Comparison of ENCODE assay signal across 9 cellular contexts in genomic region chr12:63669936-63670335, GRCh38. TPM values are rescaled to one million over a fixed set of nuclear protein-coding genes. Genes with fewer than 3 reads are reported as not detected.
DNase-seq lines count a peak whose midpoint lies in the region; ATAC-seq and TF ChIP-seq lines count a peak whose summit lies in the region.
"Not testable (repeated sequence)": the region's sequence is repeated elsewhere in the genome, so short reads cannot be mapped to it uniquely, and the experiment has no call there.
"Had no signal": no experiment of that assay in that cellular context is flagged by ENCODE, and none has a peak within 500 bp of the region (broad histone marks: within the 10 kb centered on the region; RNA-seq: fewer than 3 reads in every experiment).

No MANE protein-coding gene starts in this region.

- not testable (repeated sequence) for H3K27me3 ChIP-seq in BJ (ENCODE audit: control insufficient read depth, insufficient read depth, low read length); H9 (ENCODE audit: insufficient read depth, low read length); left ventricle myocardium inferior (ENCODE audit: low read depth)

- not testable (repeated sequence) for H3K56ac ChIP-seq in H9 (ENCODE audit: insufficient read length, low read depth, low read length)

- H3K79me2 ChIP-seq in H9 (ENCODE audit: insufficient read depth, low read length): not testable (repeated sequence)

- DNase-seq in BJ (ENCODE audit: low read depth): peak; percentile 6
- not testable (repeated sequence) for DNase-seq in H9; activated T-helper 2 cell treated with anti-CD3 and anti-CD28 coated beads, Interferon-gamma antibody, Interleukin-2, Interleukin-4, amounts not matched to agents 10 μg/mL and 5 μg/mL and 100 μg/mL, durations not matched to agents 14 hours and 24 hours and 36 hours (ENCODE audit: low spot score); left ventricle myocardium inferior; stimulated activated naive CD8-positive, alpha-beta T cell treated with anti-CD3 and anti-CD28 coated beads, Interleukin-15, amount 100 ng/mL, for 72 hours

- H3K9me3 ChIP-seq in H9 (ENCODE audit: control insufficient read depth, low read depth, low read length); left ventricle myocardium inferior (replicated peaks): not testable (repeated sequence)

- CTCF ChIA-PET in BJ (lab: Yijun Ruan, JAX): not testable (repeated sequence)

- ATAC-seq in stimulated activated naive CD8-positive, alpha-beta T cell treated with anti-CD3 and anti-CD28 coated beads, Interleukin-15, amount 100 ng/mL, for 72 hours: not testable (repeated sequence)

- H3K9ac ChIP-seq in H9 (ENCODE audit: extremely low read depth, insufficient read length, low read length): not testable (repeated sequence)

- H3K4me1 Mint-ChIP-seq in H9: peaks cover 14 to 16% of the 10 kb centered on the region in 2 experiments
- H3K4me1 Mint-ChIP-seq in activated T-helper 2 cell treated with anti-CD3 and anti-CD28 coated beads, Interferon-gamma antibody, Interleukin-2, Interleukin-4, amounts not matched to agents 10 μg/mL and 5 μg/mL and 100 μg/mL, durations not matched to agents 14 hours and 24 hours and 36 hours (ENCODE audit: low read depth): peaks cover 10% of the 10 kb centered on the region
- peaks cover 40% of the 10 kb centered on the region for H3K4me1 Mint-ChIP-seq in brain
- peaks cover 14% of the 10 kb centered on the region for H3K4me1 Mint-ChIP-seq in nephron
- peaks cover 31% of the 10 kb centered on the region for H3K4me1 Mint-ChIP-seq in stimulated activated naive CD8-positive, alpha-beta T cell treated with anti-CD3 and anti-CD28 coated beads, Interleukin-15, amount 100 ng/mL, for 72 hours

- H3K4me3 ChIP-seq in BJ (ENCODE audit: low read depth, low read length); left ventricle myocardium inferior: not testable (repeated sequence)

- H3K27me3 Mint-ChIP-seq in H9 (ENCODE audit: low read depth): peaks cover 30% of the 10 kb centered on the region
- H3K27me3 Mint-ChIP-seq in activated T-helper 2 cell treated with anti-CD3 and anti-CD28 coated beads, Interferon-gamma antibody, Interleukin-2, Interleukin-4, amounts not matched to agents 10 μg/mL and 5 μg/mL and 100 μg/mL, durations not matched to agents 14 hours and 24 hours and 36 hours (ENCODE audit: low read depth): peaks cover 34% of the 10 kb centered on the region
- not testable (repeated sequence) for H3K27me3 Mint-ChIP-seq in brain
- H3K27me3 Mint-ChIP-seq in nephron (ENCODE audit: low read depth): peaks cover 20% of the 10 kb centered on the region
- peaks cover 32% of the 10 kb centered on the region for H3K27me3 Mint-ChIP-seq in stimulated activated naive CD8-positive, alpha-beta T cell treated with anti-CD3 and anti-CD28 coated beads, Interleukin-15, amount 100 ng/mL, for 72 hours

- H3K4me1 ChIP-seq in H9 (ENCODE audit: insufficient read depth, low read length): not testable (repeated sequence)
- peaks cover 18% of the 10 kb centered on the region for H3K4me1 ChIP-seq in left ventricle myocardium inferior

- H2BK12ac ChIP-seq in H9 (ENCODE audit: insufficient read length, low read depth, low read length): not testable (repeated sequence)

- H2AFZ ChIP-seq in H9 (ENCODE audit: low read length): not testable (repeated sequence)

- not testable (repeated sequence) for H3K27ac ChIP-seq in H9 (ENCODE audit: insufficient read length, low read depth, low read length)
- H3K27ac ChIP-seq in VCaP (peak overlapping the region; percentile 96), left ventricle myocardium inferior (replicated peaks) (peak overlapping the region; percentile 97)

- not testable (repeated sequence) for H2BK15ac ChIP-seq in H9 (ENCODE audit: low read depth, low read length)

- not testable (repeated sequence) for H3K4ac ChIP-seq in H9 (ENCODE audit: low read depth, low read length)

- intact Hi-C loops in activated T-helper 2 cell treated with anti-CD3 and anti-CD28 coated beads, Interferon-gamma antibody, Interleukin-2, Interleukin-4, amounts not matched to agents 10 μg/mL and 5 μg/mL and 100 μg/mL, durations not matched to agents 14 hours and 24 hours and 36 hours (cut with micrococcal nuclease): loop anchor here (5.0 kb wide), 2 partner anchors 132 to 587 kb away; no protein-coding TSS in a partner anchor
- intact Hi-C loops in left ventricle myocardium inferior (cut with micrococcal nuclease): not testable (repeated sequence)

- H2BK120ac ChIP-seq in H9 (ENCODE audit: low read depth, low read length, poor library complexity, severe bottlenecking): not testable (repeated sequence)

- not testable (repeated sequence) for H3K14ac ChIP-seq in H9 (ENCODE audit: insufficient read depth, low read length)

- not testable (repeated sequence) for H3K18ac ChIP-seq in H9 (ENCODE audit: insufficient read length, low read depth, low read length)

- H3K36me3 ChIP-seq in BJ (ENCODE audit: control insufficient read depth, insufficient read depth, low read length); left ventricle myocardium inferior: not testable (repeated sequence)

- H3K23me2 ChIP-seq in H9 (ENCODE audit: insufficient read length, low read depth, low read length, poor library complexity, severe bottlenecking): not testable (repeated sequence)

- not testable (repeated sequence) for H3K27ac Mint-ChIP-seq in H9; activated T-helper 2 cell treated with anti-CD3 and anti-CD28 coated beads, Interferon-gamma antibody, Interleukin-2, Interleukin-4, amounts not matched to agents 10 μg/mL and 5 μg/mL and 100 μg/mL, durations not matched to agents 14 hours and 24 hours and 36 hours; stimulated activated naive CD8-positive, alpha-beta T cell treated with anti-CD3 and anti-CD28 coated beads, Interleukin-15, amount 100 ng/mL, for 72 hours
- H3K27ac Mint-ChIP-seq in brain (peak overlapping the region in 4 of 5 experiments; percentile 3 to 68 (median 9)), nephron (peak overlapping the region in 1 of 3 experiments; percentile 16)

- not testable (repeated sequence) for H4K5ac ChIP-seq in H9 (ENCODE audit: insufficient read length, low read depth, low read length)

- H3K23ac ChIP-seq in H9 (ENCODE audit: insufficient read length, low read depth, low read length): not testable (repeated sequence)

- H2BK5ac ChIP-seq in H9 (ENCODE audit: insufficient read length, low read length): not testable (repeated sequence)

- H3K36me3 Mint-ChIP-seq in H9 (ENCODE audit: insufficient read depth in 1 of 3, low read depth in 3 of 3); activated T-helper 2 cell treated with anti-CD3 and anti-CD28 coated beads, Interferon-gamma antibody, Interleukin-2, Interleukin-4, amounts not matched to agents 10 μg/mL and 5 μg/mL and 100 μg/mL, durations not matched to agents 14 hours and 24 hours and 36 hours (ENCODE audit: low read depth); brain; nephron (ENCODE audit: low read depth): not testable (repeated sequence)

- not testable (repeated sequence) for H2BK20ac ChIP-seq in H9 (ENCODE audit: low read depth, low read length, poor library complexity, severe bottlenecking)

- not testable (repeated sequence) for H3T11ph ChIP-seq in H9 (ENCODE audit: low read length)

- H4K8ac ChIP-seq in H9 (replicated peaks; ENCODE audit: insufficient read length, low read depth, low read length): not testable (repeated sequence)

- no CpG with 5 or more reads among the region's 1 CpG for WGBS in H9 (ENCODE audit: extremely low coverage, insufficient read length, low lambda C conversion rate)

- H3K9me3 Mint-ChIP-seq in H9; activated T-helper 2 cell treated with anti-CD3 and anti-CD28 coated beads, Interferon-gamma antibody, Interleukin-2, Interleukin-4, amounts not matched to agents 10 μg/mL and 5 μg/mL and 100 μg/mL, durations not matched to agents 14 hours and 24 hours and 36 hours; brain; nephron; stimulated activated naive CD8-positive, alpha-beta T cell treated with anti-CD3 and anti-CD28 coated beads, Interleukin-15, amount 100 ng/mL, for 72 hours: not testable (repeated sequence)

- not testable (repeated sequence) for H4K91ac ChIP-seq in H9 (ENCODE audit: insufficient read length, low read depth, low read length)

- H3K4me2 ChIP-seq in H9 (ENCODE audit: insufficient read depth, insufficient read length, low read length): not testable (repeated sequence)

- H3K79me1 ChIP-seq in H9 (ENCODE audit: insufficient read depth, low read depth, low read length, poor library complexity, severe bottlenecking): not testable (repeated sequence)

- H4K20me1 ChIP-seq in H9 (ENCODE audit: control insufficient read depth, insufficient read depth, insufficient read length): not testable (repeated sequence)

- H3K4me3 Mint-ChIP-seq in H9 (peak overlapping the region; percentile 79 to 87; a peak in 4 of 5 replicates), brain (peak overlapping the region; percentile 91 to 94 (median 92)), nephron (peak overlapping the region; percentile 84 to 86 (median 86))
- H3K4me3 Mint-ChIP-seq in activated T-helper 2 cell treated with anti-CD3 and anti-CD28 coated beads, Interferon-gamma antibody, Interleukin-2, Interleukin-4, amounts not matched to agents 10 μg/mL and 5 μg/mL and 100 μg/mL, durations not matched to agents 14 hours and 24 hours and 36 hours (ENCODE audit: low read depth): peak overlapping the region; percentile 83
- H3K4me3 Mint-ChIP-seq in stimulated activated naive CD8-positive, alpha-beta T cell treated with anti-CD3 and anti-CD28 coated beads, Interleukin-15, amount 100 ng/mL, for 72 hours: peak overlapping the region; percentile 43 to 95

- TF ChIP-seq CTCF in BJ (IDR thresholded peaks at IDR 0.05; ENCODE audit: insufficient read depth, low read depth, low read length); H9 (conservative IDR thresholded peaks at IDR 0.05); VCaP (conservative IDR thresholded peaks at IDR 0.05); brain (conservative IDR thresholded peaks at IDR 0.05); left ventricle myocardium inferior (IDR thresholded peaks at IDR 0.05; ENCODE audit: borderline replicate concordance); nephron (IDR thresholded peaks at IDR 0.05; ENCODE audit: unreplicated experiment in 3 of 3): not testable (repeated sequence)

- not testable (repeated sequence) for H2AK5ac ChIP-seq in H9 (ENCODE audit: insufficient read length, low read length)

- POLR2A ChIA-PET in BJ (lab: Charles Lee): not testable (repeated sequence)

RNA-seq across cellular contexts. Expression of gene DPY19L2, which starts 1.6 kb away (rescaled TPM):
- polyA plus RNA-seq in BJ (2011; rRNA removed) (2.2 and 3.8 TPM in 2 replicates), brain (ENCODE audit: insufficient read depth, low read depth, low replicate concordance) (3.7 TPM)
- 1.6 and 2.4 TPM in 2 replicates for polyA minus RNA-seq in BJ (2011; rRNA and poly(A)+ RNA removed)
- total RNA-seq in H9 (2021) (4.9 and 6.1 TPM in 2 replicates), left ventricle myocardium inferior (52.1 TPM)
- total RNA-seq in activated T-helper 2 cell treated with anti-CD3 and anti-CD28 coated beads, Interferon-gamma antibody, Interleukin-2, Interleukin-4, amounts not matched to agents 10 μg/mL and 5 μg/mL and 100 μg/mL, durations not matched to agents 14 hours and 24 hours and 36 hours: 0.32 and 0.91 TPM in 2 replicates
- total RNA-seq: Caco-2 had no signal
